Comparison of ENCODE assay signal across 16 cellular contexts in the genomic region with DNA sequence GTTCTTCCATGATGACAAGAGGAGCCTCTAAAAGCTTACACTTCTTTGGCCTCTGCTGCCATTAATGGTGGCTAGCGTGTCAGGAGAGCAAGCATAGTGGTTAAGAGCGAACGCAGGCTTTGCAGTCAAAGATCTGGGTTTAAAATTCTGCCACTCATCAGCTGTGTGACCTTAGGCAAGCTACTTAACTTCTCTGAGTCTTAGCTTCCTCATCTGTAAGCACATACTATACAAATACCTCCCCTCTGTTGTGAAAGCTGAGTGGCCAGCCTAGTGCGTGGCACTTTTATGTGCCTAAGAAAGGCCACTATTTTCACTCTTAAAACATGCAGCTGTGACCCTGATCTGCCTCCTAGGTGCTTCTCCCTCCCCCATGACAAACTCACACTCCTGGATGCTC.
"Had no signal": no experiment of that assay in that cellular context is flagged by ENCODE, and none has a peak within 500 bp of the region (broad histone marks: within the 10 kb centered on the region; RNA-seq: fewer than 3 reads in every experiment).

No MANE protein-coding gene starts in this region.

- H3K4me3 ChIP-seq: adrenal gland, cardiac muscle cell, lung, neural progenitor cell, pancreas, sigmoid colon, spleen, testis had no signal

- H3K27me3 ChIP-seq: adrenal gland, cardiac muscle cell, neural progenitor cell, pancreas, sigmoid colon, spleen, testis had no signal

- H2AFZ ChIP-seq: neural progenitor cell had no signal

- H3K4me1 ChIP-seq: neural progenitor cell had no signal

- H3K36me3 ChIP-seq: neural progenitor cell had no signal

- H3K9ac ChIP-seq: neural progenitor cell had no signal

- H3K9me3 ChIP-seq: adrenal gland, pancreas, sigmoid colon, spleen, testis had no signal

- DNase-seq: activated CD4-positive, alpha-beta memory T cell treated with anti-CD3 and anti-CD28 coated beads, Interleukin-2, amount 10 ng/mL, durations not matched to agents 7 days and 5 days; activated naive CD4-positive, alpha-beta T cell treated with anti-CD3 and anti-CD28 coated beads, Interleukin-2, amount 50 U/mL, for 16 hours; adrenal gland; cortex of kidney; effector CD8-positive, alpha-beta T cell; head of caudate nucleus; midbrain; naive B cell; pancreas; sigmoid colon; spleen; testis; WERI-Rb-1 had no signal

- H3K27ac ChIP-seq: cardiac muscle cell, neural progenitor cell, pancreas, sigmoid colon, testis, WERI-Rb-1 had no signal

- H3K4me2 ChIP-seq: neural progenitor cell had no signal
